ENCODE assay signal across 30 cellular contexts in genomic region chr3:133701435-133702358, GRCh38. TPM values are rescaled to one million over a fixed set of nuclear protein-coding genes. Genes with fewer than 3 reads are reported as not detected.
"Had no signal": no experiment of that assay in that cellular context is flagged by ENCODE, and none has a peak within 500 bp of the region (broad histone marks: within the 10 kb centered on the region; RNA-seq: fewer than 3 reads in every experiment).

No MANE protein-coding gene starts in this region.

- H3K36me3 ChIP-seq: SJCRH30 had no signal

- H3K36me3 Mint-ChIP-seq: activated CD4-positive, alpha-beta memory T cell treated with anti-CD3 and anti-CD28 coated beads for 36 hours; activated naive CD4-positive, alpha-beta T cell treated with anti-CD3 and anti-CD28 coated beads, Interleukin-2, amount 50 U/mL, for 72 hours; brain; WTC11 had no signal

- H3K4me3 ChIP-seq: SJCRH30, SK-N-MC had no signal

- DNase-seq: activated CD4-positive, alpha-beta memory T cell treated with anti-CD3 and anti-CD28 coated beads for 36 hours; activated CD4-positive, alpha-beta T cell treated with anti-CD3 and anti-CD28 coated beads for 36 hours; activated CD4-positive, alpha-beta T cell treated with anti-CD3 and anti-CD28 coated beads, Interleukin-2, amount 10 ng/mL, durations not matched to agents 7 days and 5 days; activated CD8-positive, alpha-beta memory T cell treated with anti-CD3 and anti-CD28 coated beads, Interleukin-2, amount 50 U/mL, for 4 hours; activated gamma-delta T cell treated with Interleukin-2 at 50 U/mL for 16 hours; activated naive CD4-positive, alpha-beta T cell treated with anti-CD3 and anti-CD28 coated beads for 36 hours; activated naive CD8-positive, alpha-beta T cell treated with anti-CD3 and anti-CD28 coated beads, Interleukin-2, amount 50 U/mL, for 24 hours; activated T-cell treated with anti-CD3 and anti-CD28 coated beads for 4 hours; activated T-cell treated with anti-CD3 and anti-CD28 coated beads, Interleukin-2, amount 50 U/mL, for 4 hours; anterior cingulate cortex; caudate nucleus; cerebellar nuclear complex; MM.1S; MV-4-11; NCI-H1105; NCI-H1417 treated with DMSO at 0.1 percent for 48 hours; NCI-H1694; NCI-H1930; NCI-H2081 treated with DMSO at 0.1 percent for 48 hours; NCI-H345; NCI-H524 treated with DMSO at 0.1 percent for 48 hours; SHP77; SJCRH30; T1000 had no signal

- H3K9me3 ChIP-seq: SJCRH30 had no signal

- H3K27me3 ChIP-seq: SJCRH30 had no signal

- H3K27me3 Mint-ChIP-seq: brain had no signal

- H3K27ac ChIP-seq: SJCRH30, SK-N-MC had no signal

- H3K4me1 ChIP-seq: SJCRH30 had no signal

- H3K27ac Mint-ChIP-seq: activated CD4-positive, alpha-beta memory T cell treated with anti-CD3 and anti-CD28 coated beads for 36 hours; activated CD4-positive, alpha-beta T cell treated with anti-CD3 and anti-CD28 coated beads for 36 hours; activated CD4-positive, alpha-beta T cell treated with anti-CD3 and anti-CD28 coated beads, Interleukin-2, amount 10 ng/mL, durations not matched to agents 7 days and 5 days; activated naive CD4-positive, alpha-beta T cell treated with anti-CD3 and anti-CD28 coated beads for 36 hours; activated naive CD8-positive, alpha-beta T cell treated with anti-CD3 and anti-CD28 coated beads, Interleukin-2, amount 50 U/mL, for 24 hours; activated T-helper 1 cell treated with anti-CD3 and anti-CD28 coated beads, Interleukin-12 subunit alpha, Interleukin-12 subunit beta, Interleukin-2, Interleukin-4 antibody, amounts not matched to agents 30 ng/mL and 10 ng/mL and 1 ng/mL, durations not matched to agents 14 hours and 24 hours and 36 hours; brain; WTC11 had no signal

- H3K9me3 Mint-ChIP-seq: activated CD4-positive, alpha-beta memory T cell treated with anti-CD3 and anti-CD28 coated beads for 36 hours; activated CD4-positive, alpha-beta T cell treated with anti-CD3 and anti-CD28 coated beads, Interleukin-2, amount 10 ng/mL, durations not matched to agents 7 days and 5 days; activated naive CD4-positive, alpha-beta T cell treated with anti-CD3 and anti-CD28 coated beads, Interleukin-2, amount 50 U/mL, for 72 hours; activated naive CD8-positive, alpha-beta T cell treated with anti-CD3 and anti-CD28 coated beads, Interleukin-2, amount 50 U/mL, for 24 hours; activated T-cell treated with anti-CD3 and anti-CD28 coated beads, Interleukin-2, amount 50 U/mL, for 4 hours; activated T-helper 1 cell treated with anti-CD3 and anti-CD28 coated beads, Interleukin-12 subunit alpha, Interleukin-12 subunit beta, Interleukin-2, Interleukin-4 antibody, amounts not matched to agents 30 ng/mL and 10 ng/mL and 1 ng/mL, durations not matched to agents 14 hours and 24 hours and 36 hours had no signal

- H3K4me1 Mint-ChIP-seq: activated CD4-positive, alpha-beta T cell treated with anti-CD3 and anti-CD28 coated beads for 36 hours; activated CD4-positive, alpha-beta T cell treated with anti-CD3 and anti-CD28 coated beads, Interleukin-2, amount 10 ng/mL, durations not matched to agents 7 days and 5 days; activated naive CD8-positive, alpha-beta T cell treated with anti-CD3 and anti-CD28 coated beads, Interleukin-2, amount 50 U/mL, for 24 hours; brain; WTC11 had no signal

- H3K4me3 Mint-ChIP-seq: activated CD4-positive, alpha-beta memory T cell treated with anti-CD3 and anti-CD28 coated beads for 36 hours; activated CD4-positive, alpha-beta T cell treated with anti-CD3 and anti-CD28 coated beads for 36 hours; activated CD4-positive, alpha-beta T cell treated with anti-CD3 and anti-CD28 coated beads, Interleukin-2, amount 10 ng/mL, durations not matched to agents 7 days and 5 days; activated naive CD4-positive, alpha-beta T cell treated with anti-CD3 and anti-CD28 coated beads for 36 hours; activated naive CD8-positive, alpha-beta T cell treated with anti-CD3 and anti-CD28 coated beads, Interleukin-2, amount 50 U/mL, for 24 hours; activated T-cell treated with anti-CD3 and anti-CD28 coated beads, Interleukin-2, amount 50 U/mL, for 4 hours; activated T-helper 1 cell treated with anti-CD3 and anti-CD28 coated beads, Interleukin-12 subunit alpha, Interleukin-12 subunit beta, Interleukin-2, Interleukin-4 antibody, amounts not matched to agents 30 ng/mL and 10 ng/mL and 1 ng/mL, durations not matched to agents 14 hours and 24 hours and 36 hours; brain; WTC11 had no signal

RNA-seq across cellular contexts. Expression of gene TF, which starts 44.5 kb away (rescaled TPM):
- total RNA-seq: activated T-helper 1 cell treated with anti-CD3 and anti-CD28 coated beads, Interleukin-12 subunit alpha, Interleukin-12 subunit beta, Interleukin-2, Interleukin-4 antibody, amounts not matched to agents 30 ng/mL and 10 ng/mL and 1 ng/mL, durations not matched to agents 14 hours and 24 hours and 36 hours; LHCN-M2 had no signal
